Comparison of ENCODE assay signal across 8 cellular contexts in the genomic region with DNA sequence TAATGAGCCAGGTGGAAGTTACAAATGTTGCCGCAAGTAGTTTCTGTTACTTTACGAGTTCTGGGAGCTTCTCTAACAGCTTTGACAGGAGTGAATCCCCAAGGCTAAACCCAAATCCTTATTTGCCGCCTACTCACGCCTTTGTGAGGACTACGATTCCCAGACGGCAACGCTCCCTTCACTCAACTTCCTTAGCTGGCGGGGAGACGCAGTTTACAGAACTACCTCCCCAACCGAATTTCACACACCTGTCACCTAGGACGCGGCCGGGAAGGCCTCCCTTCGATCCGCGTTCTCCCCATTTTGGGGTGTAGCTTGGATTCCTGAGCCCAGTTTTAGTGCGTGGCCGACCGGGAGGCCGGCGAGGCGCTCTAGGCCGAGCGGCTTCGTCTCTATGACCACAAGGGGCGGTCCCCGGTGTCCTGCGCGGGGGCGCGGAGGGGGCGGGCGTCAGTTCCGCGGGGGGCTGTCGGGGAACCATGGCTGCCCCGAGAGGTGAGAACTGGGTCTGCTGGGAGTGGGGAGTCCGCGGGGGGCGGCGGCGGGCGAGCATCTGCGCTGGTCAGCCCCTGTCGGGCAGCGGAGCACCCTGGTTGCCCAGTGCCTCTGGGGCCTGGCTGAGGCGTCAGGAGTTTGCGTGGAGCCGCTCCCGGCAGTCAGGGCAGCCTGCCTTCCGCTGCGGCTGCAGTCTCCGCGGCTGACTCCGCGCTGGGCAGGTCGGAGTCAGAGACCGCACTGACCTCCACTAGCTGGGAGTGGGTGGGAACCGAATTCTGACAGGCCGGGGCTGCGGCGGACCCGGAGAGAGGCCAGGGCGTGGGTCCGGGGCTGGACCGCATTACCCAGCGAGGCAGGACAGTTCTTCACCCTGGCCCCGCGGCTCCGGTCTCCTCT. TPM values are rescaled to one million over a fixed set of nuclear protein-coding genes. Genes with fewer than 3 reads are reported as not detected.
DNase-seq lines count a peak whose midpoint lies in the region; ATAC-seq and TF ChIP-seq lines count a peak whose summit lies in the region.

A gene with protein sequence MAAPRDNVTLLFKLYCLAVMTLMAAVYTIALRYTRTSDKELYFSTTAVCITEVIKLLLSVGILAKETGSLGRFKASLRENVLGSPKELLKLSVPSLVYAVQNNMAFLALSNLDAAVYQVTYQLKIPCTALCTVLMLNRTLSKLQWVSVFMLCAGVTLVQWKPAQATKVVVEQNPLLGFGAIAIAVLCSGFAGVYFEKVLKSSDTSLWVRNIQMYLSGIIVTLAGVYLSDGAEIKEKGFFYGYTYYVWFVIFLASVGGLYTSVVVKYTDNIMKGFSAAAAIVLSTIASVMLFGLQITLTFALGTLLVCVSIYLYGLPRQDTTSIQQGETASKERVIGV (plus strand): TSS at position 450 of the 894 bp plus-strand sequence. CDS start 30 bp downstream, at position 480.

- peak within 1 kb of the TSS; percentile 79 for H3K4me3 ChIP-seq in mesodermal cell (ENCODE audit: extremely low read depth, insufficient read depth, low read length, poor library complexity, severe bottlenecking)

- no peaks in the 10 kb centered on the region for H3K9me3 Mint-ChIP-seq in Calu3 (ENCODE audit: low read depth, unreplicated experiment)
- H3K9me3 Mint-ChIP-seq in endothelial cell (ENCODE audit: unreplicated experiment): no peaks in the 10 kb centered on the region

- intact Hi-C loops in Calu3 (cut with micrococcal nuclease; ENCODE audit: unreplicated experiment): loop anchor here (2.0 to 5.0 kb wide), 3 partner anchors 80 to 335 kb away; partner anchors contain the start of gene SMIM8

- CTCF ChIA-PET in Calu3 (lab: Charles Lee): no interaction called here

- peaks cover 10% of the 10 kb centered on the region for H3K4me1 Mint-ChIP-seq in Calu3 (ENCODE audit: low read depth, unreplicated experiment)
- peaks cover 3% of the 10 kb centered on the region for H3K4me1 Mint-ChIP-seq in endothelial cell (ENCODE audit: unreplicated experiment)

- peak within 1 kb of the TSS; percentile 75 for H3K27ac ChIP-seq in mesodermal cell (ENCODE audit: low read depth, low read length, severe bottlenecking)

- ATAC-seq in GM21390 (IDR thresholded peaks at IDR 0.05; ENCODE audit: unreplicated experiment): peak; percentile 91

- BruUV-seq in Calu3 (replicated peaks; lab: Mats Ljungman, UMichigan): no TSS peak

- H3K27ac Mint-ChIP-seq in Calu3 (ENCODE audit: unreplicated experiment) (peak within 1 kb of the TSS; percentile 78), endothelial cell (ENCODE audit: unreplicated experiment) (peak within 1 kb of the TSS; percentile 99)

- H3K36me3 ChIP-seq in mesodermal cell (ENCODE audit: control insufficient read depth, insufficient read depth, low read length): no peaks in the 10 kb centered on the region

- peak within 1 kb of the TSS; percentile 87 for H3K4me3 Mint-ChIP-seq in Calu3 (ENCODE audit: low read depth, unreplicated experiment)
- peak within 1 kb of the TSS; percentile 99 for H3K4me3 Mint-ChIP-seq in endothelial cell (ENCODE audit: unreplicated experiment)

- peaks cover 7% of the 10 kb centered on the region for H3K27me3 Mint-ChIP-seq in Calu3 (ENCODE audit: unreplicated experiment)
- peaks cover 4% of the 10 kb centered on the region for H3K27me3 Mint-ChIP-seq in endothelial cell (ENCODE audit: unreplicated experiment)

- DNase-seq in Calu3 (peak; percentile 87), HUDEP-2 (lab: John Stamatoyannopoulos, UW; ENCODE audit: unreplicated experiment in 76 of 76) (peak in 75 of 76 experiments; percentile 19 to 96 (median 79)), NOMO-1 treated with dmso at 0.1 percent for 144 hours (lab: John Stamatoyannopoulos, UW; ENCODE audit: unreplicated experiment) (peak; percentile 76), endothelial cell (ENCODE audit: low spot score) (peak; percentile 79)
- peak; percentile 63 for DNase-seq in activated CD8-positive, alpha-beta memory T cell treated with anti-CD3 and anti-CD28 coated beads, Interleukin-2, amount 50 U/mL, for 24 hours (ENCODE audit: extremely low read depth)
- DNase-seq in stimulated activated CD8-positive, alpha-beta memory T cell treated with anti-CD3 and anti-CD28 coated beads, Interleukin-15, amount 100 ng/mL, for 24 hours (ENCODE audit: low read depth): peak; percentile 72

- no peaks in the 10 kb centered on the region for H3K9me3 ChIP-seq in mesodermal cell (ENCODE audit: control insufficient read depth, low read length)

- no peaks in the 10 kb centered on the region for H3K4me1 ChIP-seq in mesodermal cell (ENCODE audit: control insufficient read depth, insufficient read depth, low read length, poor library complexity, severe bottlenecking)

- TF ChIP-seq CTCF in Calu3 (IDR thresholded peaks at IDR 0.05; ENCODE audit: unreplicated experiment): peak; percentile 19
- TF ChIP-seq CTCF in endothelial cell (IDR thresholded peaks at IDR 0.05; ENCODE audit: unreplicated experiment): no peak

- H3K36me3 Mint-ChIP-seq in Calu3 (ENCODE audit: insufficient read depth, unreplicated experiment): peaks cover 15% of the 10 kb centered on the region
- H3K36me3 Mint-ChIP-seq in endothelial cell (ENCODE audit: low read depth, unreplicated experiment): no peaks in the 10 kb centered on the region

- 0 to 1% methylated on average over 36 to 48 of the region's 70 CpGs for WGBS in mesodermal cell (ENCODE audit: insufficient coverage in 2 of 2), 2 experiments

RNA-seq across cellular contexts. Expression of the gene that starts here (rescaled TPM):
- total RNA-seq in Calu3 (2022) (17.5 and 19.4 TPM in 2 replicates), endothelial cell (ENCODE audit: unreplicated experiment) (19.1 TPM)
- polyA plus RNA-seq in mesodermal cell (2013, experiment 1 of 2): 14.2 TPM
- polyA plus RNA-seq in mesodermal cell (2013, experiment 2 of 2): 14.6 TPM

Comparison
In these comparisons a context has a peak if more than half of its experiments do, and no peak if none do; other contexts are left out.
1. Peak in every context shown above with its lines: DNase-seq, ATAC-seq, H3K4me3 ChIP-seq and H3K27ac ChIP-seq.